Comparison of ENCODE assay signal across 8 cellular contexts in the genomic region with DNA sequence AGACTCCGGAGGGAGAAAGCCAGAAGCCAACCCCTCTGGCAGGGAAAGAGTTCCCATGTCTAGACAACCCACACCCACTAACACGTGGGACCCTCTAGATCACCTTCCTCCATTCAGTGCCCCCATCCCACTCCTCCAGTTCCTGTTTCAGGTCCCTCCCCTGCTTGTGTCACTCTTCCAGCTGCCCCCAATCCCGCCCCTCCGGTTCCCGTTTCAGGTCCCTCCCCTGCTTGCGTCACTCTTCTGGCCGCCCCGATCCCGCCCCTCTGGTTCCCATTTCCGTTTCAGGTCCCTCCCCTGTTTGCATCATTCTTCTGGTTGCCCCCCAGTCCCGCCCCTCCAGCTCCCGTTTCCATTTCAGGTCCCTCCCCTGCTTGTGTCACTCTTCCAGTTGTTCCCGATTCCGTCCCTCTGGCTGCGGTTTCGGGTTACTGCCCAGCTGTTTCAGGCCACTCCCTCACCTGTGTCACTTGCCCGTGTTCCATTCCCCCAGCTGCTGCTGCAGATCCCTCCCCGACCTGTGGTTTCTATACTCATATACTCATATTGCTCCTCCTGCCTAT.
DNase-seq lines count a peak whose midpoint lies in the region; ATAC-seq, FAIRE-seq and TF ChIP-seq lines count a peak whose summit lies in the region.

No MANE protein-coding gene starts in this region.

- TF ChIP-seq POLR2A in GM12892 (IDR thresholded peaks at IDR 0.05; ENCODE audit: low read depth, low read length): no peak

- DNase-seq in GM12892 (ENCODE audit: insufficient read length) (peak; percentile 42), NCI-H2171 treated with DMSO at 0.1 percent for 48 hours (lab: John Stamatoyannopoulos, UW) (peak; percentile 90), chondrocyte (ENCODE audit: low spot score) (no peak), kidney epithelial cell (ENCODE audit: low read depth) (peak; percentile 87), HK-2 (ENCODE audit: unreplicated experiment) (no peak)
- DNase-seq in activated CD4-positive, alpha-beta T cell treated with anti-CD3 and anti-CD28 coated beads for 24 hours (ENCODE audit: low read depth in 2 of 2): peak; percentile 53 to 66
- peak; percentile 80 for DNase-seq in stimulated activated CD4-positive, alpha-beta T cell treated with anti-CD3 and anti-CD28 coated beads, Interleukin-15, amount 100 ng/mL, for 24 hours

- TF ChIP-seq CTCF in chondrocyte (IDR thresholded peaks at IDR 0.05) (no peak), kidney epithelial cell (IDR thresholded peaks at IDR 0.05; ENCODE audit: insufficient read depth, low read length, poor library complexity, severe bottlenecking) (no peak)

- ATAC-seq in HG02981 (IDR thresholded peaks at IDR 0.05; ENCODE audit: unreplicated experiment): peak; percentile 77

- no peaks in the 10 kb centered on the region for H3K27me3 ChIP-seq in kidney epithelial cell (ENCODE audit: control insufficient read depth, insufficient read depth, low read length)

- FAIRE-seq in GM12892 (lab: Jason Lieb, UNC): peak; percentile 74

- H3K36me3 ChIP-seq in kidney epithelial cell (ENCODE audit: control insufficient read depth, insufficient read depth, low read length): no peaks in the 10 kb centered on the region

- H3K4me3 ChIP-seq in kidney epithelial cell (ENCODE audit: low read depth, low read length): peak overlapping the region; percentile 42

- peak overlapping the region; percentile 90 for H3K27ac Mint-ChIP-seq in chondrocyte (ENCODE audit: unreplicated experiment)

- H3K4me1 Mint-ChIP-seq in chondrocyte (ENCODE audit: low read depth): peaks cover 15% of the 10 kb centered on the region

- no peaks in the 10 kb centered on the region for H3K9me3 Mint-ChIP-seq in chondrocyte (ENCODE audit: low read depth)

- peak overlapping the region; percentile 88 for H3K4me3 Mint-ChIP-seq in chondrocyte (ENCODE audit: unreplicated experiment)

- H3K27me3 Mint-ChIP-seq in chondrocyte (ENCODE audit: low read depth): peaks cover 3% of the 10 kb centered on the region

- no peaks in the 10 kb centered on the region for H3K36me3 Mint-ChIP-seq in chondrocyte (ENCODE audit: low read depth)

Comparison
In these comparisons a context has a peak if more than half of its experiments do, and no peak if none do; other contexts are left out.
1. DNase-seq: peak in GM12892 (single experiment), NCI-H2171 treated with DMSO at 0.1 percent for 48 hours (single experiment), activated CD4-positive, alpha-beta T cell treated with anti-CD3 and anti-CD28 coated beads for 24 hours (2 of 2), kidney epithelial cell (single experiment) and stimulated activated CD4-positive, alpha-beta T cell treated with anti-CD3 and anti-CD28 coated beads, Interleukin-15, amount 100 ng/mL, for 24 hours (single experiment); none in chondrocyte (single experiment) and HK-2 (single experiment).